1 cellular context compared by ENCODE assay signal in genomic region chr19:56976995-56977906, GRCh38.
TF ChIP-seq lines count a peak whose summit lies in the region.

No MANE protein-coding gene starts in this region.

TF ChIP-seq in HepG2, 621 proteins besides CTCF, POLR2A, EP300 and RAD21 (continued from another document and continues in another):
- TF ChIP-seq AKNA (CRISPR knock-in tag; IDR thresholded peaks at IDR 0.05; ENCODE audit: borderline replicate concordance): no peak
- no peak for TF ChIP-seq NR2F2 (IDR thresholded peaks at IDR 0.05; ENCODE audit: borderline replicate concordance, low read depth)
- TF ChIP-seq, protein P1, sequence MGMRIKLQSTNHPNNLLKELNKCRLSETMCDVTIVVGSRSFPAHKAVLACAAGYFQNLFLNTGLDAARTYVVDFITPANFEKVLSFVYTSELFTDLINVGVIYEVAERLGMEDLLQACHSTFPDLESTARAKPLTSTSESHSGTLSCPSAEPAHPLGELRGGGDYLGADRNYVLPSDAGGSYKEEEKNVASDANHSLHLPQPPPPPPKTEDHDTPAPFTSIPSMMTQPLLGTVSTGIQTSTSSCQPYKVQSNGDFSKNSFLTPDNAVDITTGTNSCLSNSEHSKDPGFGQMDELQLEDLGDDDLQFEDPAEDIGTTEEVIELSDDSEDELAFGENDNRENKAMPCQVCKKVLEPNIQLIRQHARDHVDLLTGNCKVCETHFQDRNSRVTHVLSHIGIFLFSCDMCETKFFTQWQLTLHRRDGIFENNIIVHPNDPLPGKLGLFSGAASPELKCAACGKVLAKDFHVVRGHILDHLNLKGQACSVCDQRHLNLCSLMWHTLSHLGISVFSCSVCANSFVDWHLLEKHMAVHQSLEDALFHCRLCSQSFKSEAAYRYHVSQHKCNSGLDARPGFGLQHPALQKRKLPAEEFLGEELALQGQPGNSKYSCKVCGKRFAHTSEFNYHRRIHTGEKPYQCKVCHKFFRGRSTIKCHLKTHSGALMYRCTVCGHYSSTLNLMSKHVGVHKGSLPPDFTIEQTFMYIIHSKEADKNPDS (CRISPR knock-in tag; IDR thresholded peaks at IDR 0.05): no peak
- no peak for TF ChIP-seq KLF13 (CRISPR knock-in tag; IDR thresholded peaks at IDR 0.05)
- TF ChIP-seq PHF21A (CRISPR knock-in tag; IDR thresholded peaks at IDR 0.05): no peak
- no peak for TF ChIP-seq ZNF790 (CRISPR knock-in tag; IDR thresholded peaks at IDR 0.05; ENCODE audit: borderline replicate concordance)
- no peak for TF ChIP-seq REPIN1 (CRISPR knock-in tag; IDR thresholded peaks at IDR 0.05; ENCODE audit: borderline replicate concordance, low read depth)
- TF ChIP-seq ZNF234 (CRISPR knock-in tag; conservative IDR thresholded peaks at IDR 0.05): no peak
- TF ChIP-seq ZZZ3 (CRISPR knock-in tag; IDR thresholded peaks at IDR 0.05; ENCODE audit: borderline replicate concordance): no peak
- peak; percentile 10; the same call in 1 of the 2 replicates for TF ChIP-seq STAG1 (CRISPR knock-in tag; IDR thresholded peaks at IDR 0.05)
- no peak for TF ChIP-seq SP2 (CRISPR knock-in tag; IDR thresholded peaks at IDR 0.05)
- TF ChIP-seq ZNF235 (CRISPR knock-in tag; IDR thresholded peaks at IDR 0.05; ENCODE audit: borderline replicate concordance): no peak
- no peak for TF ChIP-seq RBAK (CRISPR knock-in tag; IDR thresholded peaks at IDR 0.05)
- TF ChIP-seq ZNF879 (CRISPR knock-in tag; IDR thresholded peaks at IDR 0.05): no peak
- no peak for TF ChIP-seq ZNF550 (CRISPR knock-in tag; IDR thresholded peaks at IDR 0.05; ENCODE audit: borderline replicate concordance)
- TF ChIP-seq ZNF557 (CRISPR knock-in tag; IDR thresholded peaks at IDR 0.05): no peak
- TF ChIP-seq ZEB1 (IDR thresholded peaks at IDR 0.05; ENCODE audit: insufficient replicate concordance, low read depth): no peak
- TF ChIP-seq EHMT2 (IDR thresholded peaks at IDR 0.05; ENCODE audit: borderline replicate concordance, low read depth, low read length): no peak
- TF ChIP-seq CBX2 (IDR thresholded peaks at IDR 0.05; ENCODE audit: low read depth, low read length): no peak
- TF ChIP-seq CBX2 (CRISPR knock-in tag; IDR thresholded peaks at IDR 0.05; ENCODE audit: low read depth): no peak
- no peak for TF ChIP-seq ZNF83 (CRISPR knock-in tag; IDR thresholded peaks at IDR 0.05; ENCODE audit: borderline replicate concordance)
- TF ChIP-seq ZNF12 (CRISPR knock-in tag; IDR thresholded peaks at IDR 0.05): no peak
- no peak for TF ChIP-seq ZNF563 (CRISPR knock-in tag; IDR thresholded peaks at IDR 0.05)
- no peak for TF ChIP-seq NCOA5 (CRISPR knock-in tag; IDR thresholded peaks at IDR 0.05)
- TF ChIP-seq ZFP41 (CRISPR knock-in tag; IDR thresholded peaks at IDR 0.05; ENCODE audit: borderline replicate concordance): no peak
- no peak for TF ChIP-seq ARNT (IDR thresholded peaks at IDR 0.05)
- TF ChIP-seq ZSCAN25 (CRISPR knock-in tag; IDR thresholded peaks at IDR 0.05): no peak
- TF ChIP-seq HHEX (CRISPR knock-in tag; IDR thresholded peaks at IDR 0.05): no peak
- no peak for TF ChIP-seq ZFP1 (CRISPR knock-in tag; IDR thresholded peaks at IDR 0.05)
- TF ChIP-seq ATF7 (IDR thresholded peaks at IDR 0.05): no peak
- no peak for TF ChIP-seq ATF7 (CRISPR knock-in tag; IDR thresholded peaks at IDR 0.05)
- no peak for TF ChIP-seq ZNF841 (CRISPR knock-in tag; IDR thresholded peaks at IDR 0.05; ENCODE audit: borderline replicate concordance)
- no peak for TF ChIP-seq ZSCAN21 (CRISPR knock-in tag; IDR thresholded peaks at IDR 0.05; ENCODE audit: borderline replicate concordance)
- no peak for TF ChIP-seq ZNF792 (CRISPR knock-in tag; IDR thresholded peaks at IDR 0.05)
- TF ChIP-seq ZNF296 (CRISPR knock-in tag; conservative IDR thresholded peaks at IDR 0.05): no peak
- TF ChIP-seq ZNF800 (CRISPR knock-in tag; IDR thresholded peaks at IDR 0.05): 0 out of 2 replicates have a peak, but pooled peaks have one; percentile 13
- TF ChIP-seq ZFP90 (CRISPR knock-in tag; IDR thresholded peaks at IDR 0.05; ENCODE audit: borderline replicate concordance): no peak
- peak; percentile 52; the same call in 1 of the 2 replicates for TF ChIP-seq CREM (IDR thresholded peaks at IDR 0.05)
- no peak for TF ChIP-seq CREM (CRISPR knock-in tag; IDR thresholded peaks at IDR 0.05)
- no peak for TF ChIP-seq SUZ12 (IDR thresholded peaks at IDR 0.05; ENCODE audit: low read depth, low read length)
- peak; percentile 67; the same call in 1 of the 2 replicates for TF ChIP-seq BHLHE40 (IDR thresholded peaks at IDR 0.05; ENCODE audit: low read length)
- no peak for TF ChIP-seq PHF20 (CRISPR knock-in tag; IDR thresholded peaks at IDR 0.05)
- TF ChIP-seq GABPA (IDR thresholded peaks at IDR 0.05; ENCODE audit: low read depth, low read length): no peak
- TF ChIP-seq GABPA (CRISPR knock-in tag; IDR thresholded peaks at IDR 0.05; ENCODE audit: low read depth): no peak
- no peak for TF ChIP-seq ZNF264 (CRISPR knock-in tag; IDR thresholded peaks at IDR 0.05)
- no peak for TF ChIP-seq DBP (CRISPR knock-in tag; IDR thresholded peaks at IDR 0.05; ENCODE audit: not compliant biosample characterization)
- TF ChIP-seq RORA (CRISPR knock-in tag; IDR thresholded peaks at IDR 0.05): no peak
- TF ChIP-seq, protein P2, sequence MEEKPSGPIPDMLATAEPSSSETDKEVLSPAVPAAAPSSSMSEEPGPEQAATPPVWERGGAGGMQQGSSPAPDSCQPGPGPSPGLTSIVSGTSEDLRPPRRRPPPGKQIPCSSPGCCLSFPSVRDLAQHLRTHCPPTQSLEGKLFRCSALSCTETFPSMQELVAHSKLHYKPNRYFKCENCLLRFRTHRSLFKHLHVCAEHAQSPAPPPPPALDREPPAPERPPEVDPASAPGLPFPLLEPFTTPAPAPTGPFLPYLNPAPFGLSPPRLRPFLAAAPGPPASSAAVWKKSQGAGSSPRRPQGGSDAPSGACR (CRISPR knock-in tag; IDR thresholded peaks at IDR 0.05): no peak; the same call in none of the 2 replicates
- TF ChIP-seq IRX3 (CRISPR knock-in tag; IDR thresholded peaks at IDR 0.05; ENCODE audit: borderline replicate concordance, low read depth): no peak
- no peak for TF ChIP-seq NCOR1 (IDR thresholded peaks at IDR 0.05; ENCODE audit: borderline replicate concordance, low read length)
- TF ChIP-seq POGZ (CRISPR knock-in tag; IDR thresholded peaks at IDR 0.05): no peak; the same call in 1 of the 2 replicates
- peak; percentile 61; the same call in 1 of the 2 replicates for TF ChIP-seq KDM1A (CRISPR knock-in tag; IDR thresholded peaks at IDR 0.05)
- TF ChIP-seq CREB1 (IDR thresholded peaks at IDR 0.05): no peak
- TF ChIP-seq CREB1 (CRISPR knock-in tag; IDR thresholded peaks at IDR 0.05): no peak
- TF ChIP-seq EED (CRISPR knock-in tag; IDR thresholded peaks at IDR 0.05): no peak
- peak; percentile 87 for TF ChIP-seq RARA (CRISPR knock-in tag; IDR thresholded peaks at IDR 0.05)
- TF ChIP-seq HES4 (CRISPR knock-in tag; IDR thresholded peaks at IDR 0.05; ENCODE audit: borderline replicate concordance): no peak
- 0 out of 2 replicates have a peak, but pooled peaks have one; percentile 87 for TF ChIP-seq ZNF34 (CRISPR knock-in tag; IDR thresholded peaks at IDR 0.05; ENCODE audit: borderline replicate concordance)
- no peak for TF ChIP-seq KLF15 (CRISPR knock-in tag; IDR thresholded peaks at IDR 0.05; ENCODE audit: borderline replicate concordance)
- TF ChIP-seq TEAD3 (CRISPR knock-in tag; optimal IDR thresholded peaks at IDR 0.05; ENCODE audit: borderline replicate concordance): peak; percentile 76
- TF ChIP-seq, protein P3, sequence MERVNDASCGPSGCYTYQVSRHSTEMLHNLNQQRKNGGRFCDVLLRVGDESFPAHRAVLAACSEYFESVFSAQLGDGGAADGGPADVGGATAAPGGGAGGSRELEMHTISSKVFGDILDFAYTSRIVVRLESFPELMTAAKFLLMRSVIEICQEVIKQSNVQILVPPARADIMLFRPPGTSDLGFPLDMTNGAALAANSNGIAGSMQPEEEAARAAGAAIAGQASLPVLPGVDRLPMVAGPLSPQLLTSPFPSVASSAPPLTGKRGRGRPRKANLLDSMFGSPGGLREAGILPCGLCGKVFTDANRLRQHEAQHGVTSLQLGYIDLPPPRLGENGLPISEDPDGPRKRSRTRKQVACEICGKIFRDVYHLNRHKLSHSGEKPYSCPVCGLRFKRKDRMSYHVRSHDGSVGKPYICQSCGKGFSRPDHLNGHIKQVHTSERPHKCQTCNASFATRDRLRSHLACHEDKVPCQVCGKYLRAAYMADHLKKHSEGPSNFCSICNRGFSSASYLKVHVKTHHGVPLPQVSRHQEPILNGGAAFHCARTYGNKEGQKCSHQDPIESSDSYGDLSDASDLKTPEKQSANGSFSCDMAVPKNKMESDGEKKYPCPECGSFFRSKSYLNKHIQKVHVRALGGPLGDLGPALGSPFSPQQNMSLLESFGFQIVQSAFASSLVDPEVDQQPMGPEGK (CRISPR knock-in tag; IDR thresholded peaks at IDR 0.05): peak; percentile 44; the same call in 1 of the 2 replicates
- no peak for TF ChIP-seq NPAS2 (CRISPR knock-in tag; IDR thresholded peaks at IDR 0.05; ENCODE audit: borderline replicate concordance)
- no peak for TF ChIP-seq TBL1XR1 (IDR thresholded peaks at IDR 0.05; ENCODE audit: borderline replicate concordance, low read length, partially characterized antibody)
- TF ChIP-seq, protein P4, sequence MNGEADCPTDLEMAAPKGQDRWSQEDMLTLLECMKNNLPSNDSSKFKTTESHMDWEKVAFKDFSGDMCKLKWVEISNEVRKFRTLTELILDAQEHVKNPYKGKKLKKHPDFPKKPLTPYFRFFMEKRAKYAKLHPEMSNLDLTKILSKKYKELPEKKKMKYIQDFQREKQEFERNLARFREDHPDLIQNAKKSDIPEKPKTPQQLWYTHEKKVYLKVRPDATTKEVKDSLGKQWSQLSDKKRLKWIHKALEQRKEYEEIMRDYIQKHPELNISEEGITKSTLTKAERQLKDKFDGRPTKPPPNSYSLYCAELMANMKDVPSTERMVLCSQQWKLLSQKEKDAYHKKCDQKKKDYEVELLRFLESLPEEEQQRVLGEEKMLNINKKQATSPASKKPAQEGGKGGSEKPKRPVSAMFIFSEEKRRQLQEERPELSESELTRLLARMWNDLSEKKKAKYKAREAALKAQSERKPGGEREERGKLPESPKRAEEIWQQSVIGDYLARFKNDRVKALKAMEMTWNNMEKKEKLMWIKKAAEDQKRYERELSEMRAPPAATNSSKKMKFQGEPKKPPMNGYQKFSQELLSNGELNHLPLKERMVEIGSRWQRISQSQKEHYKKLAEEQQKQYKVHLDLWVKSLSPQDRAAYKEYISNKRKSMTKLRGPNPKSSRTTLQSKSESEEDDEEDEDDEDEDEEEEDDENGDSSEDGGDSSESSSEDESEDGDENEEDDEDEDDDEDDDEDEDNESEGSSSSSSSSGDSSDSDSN (CRISPR knock-in tag; IDR thresholded peaks at IDR 0.05): no peak
- TF ChIP-seq MAFK (conservative IDR thresholded peaks at IDR 0.05 in 1 of 2, IDR thresholded peaks at IDR 0.05 in 1 of 2; ENCODE audit: low read length in 2 of 2): no peak
- TF ChIP-seq NR1H2 (CRISPR knock-in tag; IDR thresholded peaks at IDR 0.05; ENCODE audit: borderline replicate concordance, low read depth): no peak
- TF ChIP-seq ZNF101 (CRISPR knock-in tag; IDR thresholded peaks at IDR 0.05; ENCODE audit: borderline replicate concordance, low read depth): no peak; the same call in 1 of the 2 replicates
- TF ChIP-seq GATA4 (IDR thresholded peaks at IDR 0.05; ENCODE audit: borderline replicate concordance, low read depth): peak; percentile 88
